ENCODE assay signal across 8 cellular contexts in genomic region chr20:840858-841567, GRCh38. TPM values are rescaled to one million over a fixed set of nuclear protein-coding genes. Genes with fewer than 3 reads are reported as not detected.
DNase-seq lines count a peak whose midpoint lies in the region; ATAC-seq, FAIRE-seq and TF ChIP-seq lines count a peak whose summit lies in the region.

No MANE protein-coding gene starts in this region.

- no peak for TF ChIP-seq POLR2A in transverse colon (IDR thresholded peaks at IDR 0.05)

- H3K36me3 ChIP-seq in astrocyte (ENCODE audit: insufficient read depth, low read length) = no peaks in the 10 kb centered on the region
- H3K36me3 ChIP-seq in transverse colon = no peaks in the 10 kb centered on the region

- peaks cover 48% of the 10 kb centered on the region for H3K27me3 Mint-ChIP-seq in astrocyte (ENCODE audit: low read depth, unreplicated experiment)

- no peak overlapping the region for H3K4me3 Mint-ChIP-seq in astrocyte (ENCODE audit: unreplicated experiment)

- peak; percentile 23 for DNase-seq in activated gamma-delta T cell treated with Interleukin-2 at 50 U/mL for 16 hours
- no peak for DNase-seq in activated gamma-delta T cell (lab: John Stamatoyannopoulos, UW)
- no peak for DNase-seq in astrocyte (ENCODE audit: low read depth)
- peak; percentile 60 to 74 for DNase-seq in left colon
- DNase-seq in transverse colon = peak; percentile 74
- no peak for DNase-seq in NCI-H1048 (lab: John Stamatoyannopoulos, UW)
- DNase-seq in T-helper 9 cell = no peak

- in situ Hi-C loops in transverse colon (cut with MboI; ENCODE audit: low pct_ligation_motif_present in 1 of 4, low pct_unique_long_range_greater_than_20kb in 1 of 4, low sequenced_read_pairs in 3 of 4) = loop anchor here in 1 of 4 donors (25.0 kb wide), 1 partner anchor 271 kb away; the partner anchor contains the start of gene PSMF1

- ATAC-seq in left colon (peak; percentile 47), GM21786 (IDR thresholded peaks at IDR 0.05; ENCODE audit: unreplicated experiment) (no peak)

- H3K27ac Mint-ChIP-seq in astrocyte (ENCODE audit: unreplicated experiment) = no peak overlapping the region

- H3K4me1 Mint-ChIP-seq in astrocyte (ENCODE audit: low read depth, unreplicated experiment) = no peaks in the 10 kb centered on the region

- peaks cover 16% of the 10 kb centered on the region for H4K20me1 ChIP-seq in astrocyte (ENCODE audit: insufficient read depth, low read length)

- peaks cover 11% of the 10 kb centered on the region for H3K9me3 Mint-ChIP-seq in astrocyte (ENCODE audit: unreplicated experiment)

- H3K4me3 ChIP-seq in astrocyte (ENCODE audit: insufficient read depth, low read depth, low read length) (peak overlapping the region; percentile 39), transverse colon (peak overlapping the region; percentile 17 to 50 (median 46))

- peaks cover 5% of the 10 kb centered on the region for H3K4me1 ChIP-seq in astrocyte (ENCODE audit: insufficient read depth, low read length)
- H3K4me1 ChIP-seq in transverse colon = peaks cover 9 to 38% (median 24%) of the 10 kb centered on the region in 4 donors

- no peak for FAIRE-seq in astrocyte (lab: Jason Lieb, UNC)

- no peak overlapping the region for H2AFZ ChIP-seq in astrocyte (ENCODE audit: low read depth, low read length)

- H3K27me3 ChIP-seq in astrocyte (ENCODE audit: insufficient read depth, low read length) (no peaks in the 10 kb centered on the region), transverse colon (peaks cover 11% of the 10 kb centered on the region)

- TF ChIP-seq CTCF in astrocyte (IDR thresholded peaks at IDR 0.05; ENCODE audit: insufficient read depth, low read depth, low read length) = no peak
- no peak for TF ChIP-seq CTCF in transverse colon (IDR thresholded peaks at IDR 0.05)

- no peak overlapping the region for H3K9ac ChIP-seq in astrocyte (ENCODE audit: low read length)

- H3K9me3 ChIP-seq in astrocyte (ENCODE audit: insufficient read depth, low read depth, low read length) (no peaks in the 10 kb centered on the region), transverse colon (no peaks in the 10 kb centered on the region)

- no peak for TF ChIP-seq EP300 in transverse colon (IDR thresholded peaks at IDR 0.05; ENCODE audit: low read depth)

- WGBS in transverse colon (ENCODE audit: low coverage in 1 of 2), 2 donors = 27% methylated on average over 37 of the region's 59 CpGs; no CpG with 5 or more reads in 1 of the 2 donors

- no peak overlapping the region for H3K27ac ChIP-seq in astrocyte (ENCODE audit: low read depth, low read length)
- peak overlapping the region in 2 of 4 donors; percentile 31 to 51 for H3K27ac ChIP-seq in transverse colon

- H3K4me2 ChIP-seq in astrocyte (ENCODE audit: low read length) = peak overlapping the region; percentile 73

- no peaks in the 10 kb centered on the region for H3K36me3 Mint-ChIP-seq in astrocyte (ENCODE audit: low read depth, unreplicated experiment)

- peaks cover 15% of the 10 kb centered on the region for H3K79me2 ChIP-seq in astrocyte (ENCODE audit: insufficient read depth, low read length)

- intact Hi-C loops in left colon (cut with DNase I, micrococcal nuclease) = no loop called here
- intact Hi-C loops in transverse colon (cut with DNase I; ENCODE audit: low total_unique reads) = no loop called here

RNA-seq across cellular contexts. Expression of gene FAM110A, which starts 7.5 kb away (rescaled TPM):
- 1.2 and 1.4 TPM in 2 replicates for total RNA-seq in astrocyte
- 10 to 100 TPM in 1 of 2 donors, 1 to 10 TPM in 1; 7.4 to 11.5 TPM for total RNA-seq in left colon
- total RNA-seq in transverse colon = 10 to 100 TPM in 1 of 4 donors, 1 to 10 TPM in 3; 4.0 to 14.6 (median 6.9) TPM

Comparison
In these comparisons a context has a peak if more than half of its experiments do, and no peak if none do; other contexts are left out.
1. DNase-seq: peak in activated gamma-delta T cell treated with Interleukin-2 at 50 U/mL for 16 hours (single experiment), left colon (2 of 2) and transverse colon (single experiment); none in activated gamma-delta T cell (single experiment), astrocyte (single experiment), NCI-H1048 (single experiment) and T-helper 9 cell (single experiment).